ENCODE assay signal across 1 cellular context in genomic region chr9:128091144-128091543, GRCh38.
TF ChIP-seq lines count a peak whose summit lies in the region.

No MANE protein-coding gene starts in this region.

TF ChIP-seq in H1, 55 proteins besides CTCF, POLR2A, EP300 and RAD21:
- no peak for TF ChIP-seq BACH1 (IDR thresholded peaks at IDR 0.05; ENCODE audit: low read length)
- no peak for TF ChIP-seq SP2 (IDR thresholded peaks at IDR 0.05; ENCODE audit: low read length)
- no peak for TF ChIP-seq ASH2L (IDR thresholded peaks at IDR 0.05; ENCODE audit: low read length)
- no peak for TF ChIP-seq ATF3 (IDR thresholded peaks at IDR 0.05; ENCODE audit: insufficient read depth, low read depth, low read length)
- TF ChIP-seq TCF12 (IDR thresholded peaks at IDR 0.05; ENCODE audit: low read depth, low read length), result no peak
- TF ChIP-seq CBX8 (IDR thresholded peaks at IDR 0.05; ENCODE audit: borderline replicate concordance, low read depth, low read length), result no peak
- 0 out of 2 replicates have a peak, but pooled peaks have one; percentile 33 for TF ChIP-seq TAF1 (IDR thresholded peaks at IDR 0.05; ENCODE audit: low read depth, low read length)
- no peak for TF ChIP-seq BRCA1 (IDR thresholded peaks at IDR 0.05; ENCODE audit: low read depth, low read length)
- TF ChIP-seq MAX (IDR thresholded peaks at IDR 0.05), result peak; percentile 62
- TF ChIP-seq SIRT6 (IDR thresholded peaks at IDR 0.05; ENCODE audit: low read length), result no peak
- TF ChIP-seq SIN3A (conservative IDR thresholded peaks at IDR 0.05 in 1 of 2, IDR thresholded peaks at IDR 0.05 in 1 of 2; ENCODE audit: low read depth in 1 of 2, low read length in 2 of 2), result no peak
- peak; percentile 73 for TF ChIP-seq CHD2 (IDR thresholded peaks at IDR 0.05; ENCODE audit: low read length)
- no peak for TF ChIP-seq KDM4A (IDR thresholded peaks at IDR 0.05; ENCODE audit: low read depth, low read length, severe bottlenecking)
- TF ChIP-seq CREB1 (IDR thresholded peaks at IDR 0.05), result no peak
- TF ChIP-seq POU5F1 (IDR thresholded peaks at IDR 0.05; ENCODE audit: low read depth, low read length), result no peak
- TF ChIP-seq, protein P1, sequence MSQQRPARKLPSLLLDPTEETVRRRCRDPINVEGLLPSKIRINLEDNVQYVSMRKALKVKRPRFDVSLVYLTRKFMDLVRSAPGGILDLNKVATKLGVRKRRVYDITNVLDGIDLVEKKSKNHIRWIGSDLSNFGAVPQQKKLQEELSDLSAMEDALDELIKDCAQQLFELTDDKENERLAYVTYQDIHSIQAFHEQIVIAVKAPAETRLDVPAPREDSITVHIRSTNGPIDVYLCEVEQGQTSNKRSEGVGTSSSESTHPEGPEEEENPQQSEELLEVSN (IDR thresholded peaks at IDR 0.05), result peak; percentile 74
- TF ChIP-seq TBP (IDR thresholded peaks at IDR 0.05; ENCODE audit: low read depth, low read length), result 0 out of 2 replicates have a peak, but pooled peaks have one; percentile 52
- TF ChIP-seq GTF2F1 (IDR thresholded peaks at IDR 0.05; ENCODE audit: borderline replicate concordance, low read depth, low read length), result no peak
- no peak for TF ChIP-seq CBX5 (IDR thresholded peaks at IDR 0.05; ENCODE audit: low read depth, low read length)
- no peak for TF ChIP-seq JUN (IDR thresholded peaks at IDR 0.05; ENCODE audit: low read depth, low read length)
- TF ChIP-seq PHF8 (conservative IDR thresholded peaks at IDR 0.05; ENCODE audit: low read depth, low read length), result no peak
- peak; percentile 6; the same call in 1 of the 2 replicates for TF ChIP-seq TEAD4 (IDR thresholded peaks at IDR 0.05; ENCODE audit: low read depth, low read length)
- peak; percentile 88 for TF ChIP-seq SP1 (IDR thresholded peaks at IDR 0.05; ENCODE audit: low read depth, low read length)
- TF ChIP-seq POLR2AphosphoS5 (IDR thresholded peaks at IDR 0.05; ENCODE audit: low read depth, low read length), result 0 out of 2 replicates have a peak, but pooled peaks have one; percentile 11
- no peak for TF ChIP-seq YY1 (IDR thresholded peaks at IDR 0.05; ENCODE audit: low read depth, low read length)
- no peak for TF ChIP-seq RXRA (IDR thresholded peaks at IDR 0.05; ENCODE audit: insufficient read depth, low read depth, low read length)
- no peak for TF ChIP-seq KDM5A (IDR thresholded peaks at IDR 0.05; ENCODE audit: low read length)
- no peak for TF ChIP-seq SP4 (IDR thresholded peaks at IDR 0.05; ENCODE audit: low read length)
- no peak for TF ChIP-seq JUND (IDR thresholded peaks at IDR 0.05; ENCODE audit: low read length)
- no peak for TF ChIP-seq BCL11A (IDR thresholded peaks at IDR 0.05; ENCODE audit: low read depth in 2 of 2, low read length in 2 of 2)
- no peak for TF ChIP-seq HDAC6 (IDR thresholded peaks at IDR 0.05; ENCODE audit: low read depth, low read length)
- no peak for TF ChIP-seq RNF2 (IDR thresholded peaks at IDR 0.05; ENCODE audit: borderline replicate concordance, low read depth, low read length, missing control alignments, poor library complexity, severe bottlenecking)
- TF ChIP-seq RBBP5 (IDR thresholded peaks at IDR 0.05; ENCODE audit: borderline replicate concordance, low read depth, low read length), result no peak
- no peak for TF ChIP-seq CTBP2 (IDR thresholded peaks at IDR 0.05; ENCODE audit: borderline replicate concordance, insufficient read depth, insufficient read length, low read length)
